ENCODE assay signal across 18 cellular contexts in genomic region chr3:46007280-46007679, GRCh38. TPM values are rescaled to one million over a fixed set of nuclear protein-coding genes. Genes with fewer than 3 reads are reported as not detected.
"Had no signal": no experiment of that assay in that cellular context is flagged by ENCODE, and none has a peak within 500 bp of the region (broad histone marks: within the 10 kb centered on the region; RNA-seq: fewer than 3 reads in every experiment).

No MANE protein-coding gene starts in this region.

- H3K36me3 ChIP-seq: left lung had no signal

- H3K27me3 ChIP-seq: body of pancreas, dorsolateral prefrontal cortex, left lung had no signal

- H3K4me3 ChIP-seq: body of pancreas, dorsolateral prefrontal cortex, left lung had no signal

- H3K4me1 ChIP-seq: body of pancreas had no signal

- DNase-seq: activated CD4-positive, alpha-beta T cell treated with anti-CD3 and anti-CD28 coated beads, Interleukin-2, amount 10 ng/mL, durations not matched to agents 7 days and 5 days; activated CD8-positive, alpha-beta T cell treated with anti-CD3 and anti-CD28 coated beads, Interleukin-2, amount 10 ng/mL, durations not matched to agents 7 days and 5 days; activated naive CD4-positive, alpha-beta T cell treated with Interleukin-2 at 50 U/mL for 16 hours; activated naive CD8-positive, alpha-beta T cell treated with anti-CD3 and anti-CD28 coated beads, Interleukin-2, amount 10 ng/mL, durations not matched to agents 7 days and 5 days; activated T-cell treated with anti-CD3 and anti-CD28 coated beads, Interleukin-2, amount 50 U/mL, for 24 hours; body of pancreas; caudate nucleus; dorsolateral prefrontal cortex; endodermal cell; foreskin melanocyte; left lung; stimulated activated CD4-positive, alpha-beta T cell treated with anti-CD3 and anti-CD28 coated beads, Interleukin-12 subunit alpha, Interleukin-12 subunit beta, amount 100 ng/mL, for 4 hours; stimulated activated CD4-positive, alpha-beta T cell treated with anti-CD3 and anti-CD28 coated beads, Interleukin-1b, Interleukin-23, amount 100 ng/mL, for 48 hours; stimulated activated naive CD4-positive, alpha-beta T cell treated with Interleukin-2 at 50 U/mL for 16 hours had no signal

- ATAC-seq: activated CD4-positive, CD25-positive, alpha-beta regulatory T cell treated with anti-CD3 and anti-CD28 coated beads, Interleukin-2, amount 50 U/mL, for 24 hours; activated CD8-positive, alpha-beta T cell treated with anti-CD3 and anti-CD28 coated beads, Interleukin-2, amount 10 ng/mL, durations not matched to agents 7 days and 5 days had no signal

- H3K27ac ChIP-seq: body of pancreas, dorsolateral prefrontal cortex, epithelial cell of prostate had no signal

- H3K9me3 ChIP-seq: body of pancreas, left lung had no signal

RNA-seq across cellular contexts. Expression of gene XCR1, which starts 20.0 kb away (rescaled TPM):
- total RNA-seq: activated CD4-positive, alpha-beta T cell treated with anti-CD3 and anti-CD28 coated beads, Interleukin-2, amount 10 ng/mL, durations not matched to agents 7 days and 5 days; activated CD8-positive, alpha-beta T cell treated with anti-CD3 and anti-CD28 coated beads, Interleukin-2, amount 10 ng/mL, durations not matched to agents 7 days and 5 days; activated naive CD8-positive, alpha-beta T cell treated with anti-CD3 and anti-CD28 coated beads, Interleukin-2, amount 10 ng/mL, durations not matched to agents 7 days and 5 days; body of pancreas; endodermal cell; kidney epithelial cell; renal cortical epithelial cell had no signal
